In genomic region chr16:81779540-81780320, GRCh38 we compare ENCODE assay signal across 1 cellular context.
TF ChIP-seq lines count a peak whose summit lies in the region.

No MANE protein-coding gene starts in this region.

TF ChIP-seq in GM23338, 12 proteins besides CTCF, POLR2A, EP300 and RAD21:
- TF ChIP-seq, protein P1, sequence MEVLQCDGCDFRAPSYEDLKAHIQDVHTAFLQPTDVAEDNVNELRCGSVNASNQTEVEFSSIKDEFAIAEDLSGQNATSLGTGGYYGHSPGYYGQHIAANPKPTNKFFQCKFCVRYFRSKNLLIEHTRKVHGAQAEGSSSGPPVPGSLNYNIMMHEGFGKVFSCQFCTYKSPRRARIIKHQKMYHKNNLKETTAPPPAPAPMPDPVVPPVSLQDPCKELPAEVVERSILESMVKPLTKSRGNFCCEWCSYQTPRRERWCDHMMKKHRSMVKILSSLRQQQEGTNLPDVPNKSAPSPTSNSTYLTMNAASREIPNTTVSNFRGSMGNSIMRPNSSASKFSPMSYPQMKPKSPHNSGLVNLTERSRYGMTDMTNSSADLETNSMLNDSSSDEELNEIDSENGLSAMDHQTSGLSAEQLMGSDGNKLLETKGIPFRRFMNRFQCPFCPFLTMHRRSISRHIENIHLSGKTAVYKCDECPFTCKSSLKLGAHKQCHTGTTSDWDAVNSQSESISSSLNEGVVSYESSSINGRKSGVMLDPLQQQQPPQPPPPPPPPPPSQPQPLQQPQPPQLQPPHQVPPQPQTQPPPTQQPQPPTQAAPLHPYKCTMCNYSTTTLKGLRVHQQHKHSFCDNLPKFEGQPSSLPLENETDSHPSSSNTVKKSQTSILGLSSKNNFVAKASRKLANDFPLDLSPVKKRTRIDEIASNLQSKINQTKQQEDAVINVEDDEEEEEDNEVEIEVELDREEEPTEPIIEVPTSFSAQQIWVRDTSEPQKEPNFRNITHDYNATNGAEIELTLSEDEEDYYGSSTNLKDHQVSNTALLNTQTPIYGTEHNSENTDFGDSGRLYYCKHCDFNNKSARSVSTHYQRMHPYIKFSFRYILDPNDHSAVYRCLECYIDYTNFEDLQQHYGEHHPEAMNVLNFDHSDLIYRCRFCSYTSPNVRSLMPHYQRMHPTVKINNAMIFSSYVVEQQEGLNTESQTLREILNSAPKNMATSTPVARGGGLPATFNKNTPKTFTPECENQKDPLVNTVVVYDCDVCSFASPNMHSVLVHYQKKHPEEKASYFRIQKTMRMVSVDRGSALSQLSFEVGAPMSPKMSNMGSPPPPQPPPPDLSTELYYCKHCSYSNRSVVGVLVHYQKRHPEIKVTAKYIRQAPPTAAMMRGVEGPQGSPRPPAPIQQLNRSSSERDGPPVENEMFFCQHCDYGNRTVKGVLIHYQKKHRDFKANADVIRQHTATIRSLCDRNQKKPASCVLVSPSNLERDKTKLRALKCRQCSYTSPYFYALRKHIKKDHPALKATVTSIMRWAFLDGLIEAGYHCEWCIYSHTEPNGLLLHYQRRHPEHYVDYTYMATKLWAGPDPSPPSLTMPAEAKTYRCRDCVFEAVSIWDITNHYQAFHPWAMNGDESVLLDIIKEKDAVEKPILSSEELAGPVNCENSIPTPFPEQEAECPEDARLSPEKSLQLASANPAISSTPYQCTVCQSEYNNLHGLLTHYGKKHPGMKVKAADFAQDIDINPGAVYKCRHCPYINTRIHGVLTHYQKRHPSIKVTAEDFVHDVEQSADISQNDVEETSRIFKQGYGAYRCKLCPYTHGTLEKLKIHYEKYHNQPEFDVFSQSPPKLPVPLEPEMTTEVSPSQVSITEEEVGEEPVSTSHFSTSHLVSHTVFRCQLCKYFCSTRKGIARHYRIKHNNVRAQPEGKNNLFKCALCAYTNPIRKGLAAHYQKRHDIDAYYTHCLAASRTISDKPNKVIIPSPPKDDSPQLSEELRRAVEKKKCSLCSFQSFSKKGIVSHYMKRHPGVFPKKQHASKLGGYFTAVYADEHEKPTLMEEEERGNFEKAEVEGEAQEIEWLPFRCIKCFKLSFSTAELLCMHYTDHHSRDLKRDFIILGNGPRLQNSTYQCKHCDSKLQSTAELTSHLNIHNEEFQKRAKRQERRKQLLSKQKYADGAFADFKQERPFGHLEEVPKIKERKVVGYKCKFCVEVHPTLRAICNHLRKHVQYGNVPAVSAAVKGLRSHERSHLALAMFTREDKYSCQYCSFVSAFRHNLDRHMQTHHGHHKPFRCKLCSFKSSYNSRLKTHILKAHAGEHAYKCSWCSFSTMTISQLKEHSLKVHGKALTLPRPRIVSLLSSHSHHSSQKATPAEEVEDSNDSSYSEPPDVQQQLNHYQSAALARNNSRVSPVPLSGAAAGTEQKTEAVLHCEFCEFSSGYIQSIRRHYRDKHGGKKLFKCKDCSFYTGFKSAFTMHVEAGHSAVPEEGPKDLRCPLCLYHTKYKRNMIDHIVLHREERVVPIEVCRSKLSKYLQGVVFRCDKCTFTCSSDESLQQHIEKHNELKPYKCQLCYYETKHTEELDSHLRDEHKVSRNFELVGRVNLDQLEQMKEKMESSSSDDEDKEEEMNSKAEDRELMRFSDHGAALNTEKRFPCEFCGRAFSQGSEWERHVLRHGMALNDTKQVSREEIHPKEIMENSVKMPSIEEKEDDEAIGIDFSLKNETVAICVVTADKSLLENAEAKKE (CRISPR knock-in tag; IDR thresholded peaks at IDR 0.05), result no peak
- TF ChIP-seq EZH2 (IDR thresholded peaks at IDR 0.05; ENCODE audit: low read depth, unreplicated experiment), result peak; percentile 66
